In genomic region chr4:76856183-76856969, GRCh38 we compare ENCODE assay signal across 1 cellular context.
TF ChIP-seq lines count a peak whose summit lies in the region.

No MANE protein-coding gene starts in this region.

TF ChIP-seq in HepG2, 621 proteins besides CTCF, POLR2A, EP300 and RAD21 (continued from another document):
- no peak for TF ChIP-seq SNAPC4 (CRISPR knock-in tag; IDR thresholded peaks at IDR 0.05)
- TF ChIP-seq SOX6 (IDR thresholded peaks at IDR 0.05), result no peak
- peak; percentile 80 for TF ChIP-seq SOX6 (CRISPR knock-in tag; IDR thresholded peaks at IDR 0.05)
- peak; percentile 61 for TF ChIP-seq ZMYM4 (CRISPR knock-in tag; IDR thresholded peaks at IDR 0.05)
- no peak for TF ChIP-seq ELF4 (CRISPR knock-in tag; IDR thresholded peaks at IDR 0.05; ENCODE audit: borderline replicate concordance)
- peak; percentile 61; the same call in 1 of the 2 replicates for TF ChIP-seq SOX5 (CRISPR knock-in tag; IDR thresholded peaks at IDR 0.05; ENCODE audit: borderline replicate concordance)
- no peak for TF ChIP-seq LCORL (IDR thresholded peaks at IDR 0.05)
- TF ChIP-seq LCORL (CRISPR knock-in tag; IDR thresholded peaks at IDR 0.05), result peak; percentile 24; the same call in 1 of the 2 replicates
- TF ChIP-seq NFRKB (IDR thresholded peaks at IDR 0.05), result no peak
- peak; percentile 67 for TF ChIP-seq ASH2L (IDR thresholded peaks at IDR 0.05; ENCODE audit: insufficient read length, low read depth, low read length)
- 0 out of 2 replicates have a peak, but pooled peaks have one; percentile 38 for TF ChIP-seq NCOA2 (CRISPR knock-in tag; IDR thresholded peaks at IDR 0.05)
- TF ChIP-seq ADNP (CRISPR knock-in tag; IDR thresholded peaks at IDR 0.05), result no peak
- peak; percentile 29; the same call in 2 of the 3 replicates for TF ChIP-seq MXI1 (IDR thresholded peaks at IDR 0.05; ENCODE audit: borderline replicate concordance, low read depth, low read length)
- peak; percentile 59; the same call in 1 of the 2 replicates for TF ChIP-seq NR2F6 (IDR thresholded peaks at IDR 0.05)
- TF ChIP-seq NR2F6 (CRISPR knock-in tag; IDR thresholded peaks at IDR 0.05), result peak; percentile 29; the same call in 1 of the 2 replicates
- TF ChIP-seq, protein P1, sequence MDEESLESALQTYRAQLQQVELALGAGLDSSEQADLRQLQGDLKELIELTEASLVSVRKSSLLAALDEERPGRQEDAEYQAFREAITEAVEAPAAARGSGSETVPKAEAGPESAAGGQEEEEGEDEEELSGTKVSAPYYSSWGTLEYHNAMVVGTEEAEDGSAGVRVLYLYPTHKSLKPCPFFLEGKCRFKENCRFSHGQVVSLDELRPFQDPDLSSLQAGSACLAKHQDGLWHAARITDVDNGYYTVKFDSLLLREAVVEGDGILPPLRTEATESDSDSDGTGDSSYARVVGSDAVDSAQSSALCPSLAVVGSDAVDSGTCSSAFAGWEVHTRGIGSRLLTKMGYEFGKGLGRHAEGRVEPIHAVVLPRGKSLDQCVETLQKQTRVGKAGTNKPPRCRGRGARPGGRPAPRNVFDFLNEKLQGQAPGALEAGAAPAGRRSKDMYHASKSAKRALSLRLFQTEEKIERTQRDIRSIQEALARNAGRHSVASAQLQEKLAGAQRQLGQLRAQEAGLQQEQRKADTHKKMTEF (CRISPR knock-in tag; IDR thresholded peaks at IDR 0.05), result peak; percentile 36; the same call in 1 of the 2 replicates
- TF ChIP-seq ZNF75D (CRISPR knock-in tag; IDR thresholded peaks at IDR 0.05; ENCODE audit: borderline replicate concordance), result no peak
- TF ChIP-seq MTF2 (CRISPR knock-in tag; IDR thresholded peaks at IDR 0.05; ENCODE audit: borderline replicate concordance), result no peak
- peak; percentile 75 for TF ChIP-seq GATAD2A (CRISPR knock-in tag; IDR thresholded peaks at IDR 0.05)
- TF ChIP-seq BHLHE40 (IDR thresholded peaks at IDR 0.05; ENCODE audit: low read length), result 0 out of 2 replicates have a peak, but pooled peaks have one; percentile 21
- TF ChIP-seq SPEN (CRISPR knock-in tag; IDR thresholded peaks at IDR 0.05; ENCODE audit: low read depth), result no peak
- peak; percentile 29; the same call in 1 of the 2 replicates for TF ChIP-seq ZFY (CRISPR knock-in tag; IDR thresholded peaks at IDR 0.05)
- peak; percentile 80 for TF ChIP-seq BCL6 (CRISPR knock-in tag; IDR thresholded peaks at IDR 0.05)
- TF ChIP-seq SMYD3 (CRISPR knock-in tag; IDR thresholded peaks at IDR 0.05), result 0 out of 2 replicates have a peak, but pooled peaks have one; percentile 39
- TF ChIP-seq XRCC5 (optimal IDR thresholded peaks at IDR 0.05; ENCODE audit: low read length), result peak; percentile 53
- no peak for TF ChIP-seq ZNF687 (CRISPR knock-in tag; IDR thresholded peaks at IDR 0.05)
- TF ChIP-seq RXRA (CRISPR knock-in tag; IDR thresholded peaks at IDR 0.05), result peak; percentile 76; the same call in 1 of the 2 replicates
- TF ChIP-seq NFATC3 (CRISPR knock-in tag; IDR thresholded peaks at IDR 0.05), result no peak
- TF ChIP-seq, protein P2, sequence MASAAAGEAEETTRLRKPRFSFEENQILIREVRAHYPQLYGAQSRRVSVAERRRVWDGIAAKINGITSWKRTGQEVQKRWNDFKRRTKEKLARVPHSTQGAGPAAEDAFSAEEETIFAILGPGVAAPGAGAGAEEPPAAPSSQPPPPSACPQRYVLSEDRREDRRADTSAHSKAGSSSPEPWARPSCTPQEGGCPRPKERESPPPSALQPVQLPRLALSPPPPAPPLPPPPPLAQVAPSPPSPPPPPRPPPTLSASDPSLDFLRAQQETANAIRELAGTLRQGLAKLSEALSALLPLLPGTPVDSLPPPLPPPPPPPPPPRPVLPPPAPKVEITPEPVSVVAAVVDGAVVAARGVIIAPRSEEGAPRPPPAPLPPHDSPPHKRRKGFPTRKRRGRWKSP (CRISPR knock-in tag; IDR thresholded peaks at IDR 0.05), result no peak
- no peak for TF ChIP-seq CHD4 (IDR thresholded peaks at IDR 0.05; ENCODE audit: borderline replicate concordance, low read length)
- TF ChIP-seq NR3C1 (CRISPR knock-in tag; IDR thresholded peaks at IDR 0.05), result no peak
- 0 out of 2 replicates have a peak, but pooled peaks have one; percentile 55 for TF ChIP-seq TGIF2 (CRISPR knock-in tag; IDR thresholded peaks at IDR 0.05)
- peak; percentile 43; the same call in 1 of the 2 replicates for TF ChIP-seq KDM6A (CRISPR knock-in tag; IDR thresholded peaks at IDR 0.05; ENCODE audit: low read depth)
